In genomic region chr5:55636711-55637110, GRCh38 we compare ENCODE assay signal across 9 cellular contexts.
DNase-seq lines count a peak whose midpoint lies in the region; ATAC-seq, FAIRE-seq and TF ChIP-seq lines count a peak whose summit lies in the region.
"Had no signal": no experiment of that assay in that cellular context is flagged by ENCODE, and none has a peak within 500 bp of the region (broad histone marks: within the 10 kb centered on the region; RNA-seq: fewer than 3 reads in every experiment).

No MANE protein-coding gene starts in this region.

- H3K27ac ChIP-seq in mammary epithelial cell (ENCODE audit: insufficient read depth, low read depth, low read length) (no peak overlapping the region), aorta (ENCODE audit: low read depth in 1 of 2, low read length in 2 of 2) (no peak overlapping the region)

- WGBS in mammary epithelial cell (ENCODE audit: low coverage, missing lambda C conversion rate) = 72% methylated on average over 3 of the region's 3 CpGs
- 16 to 21% methylated on average over 3 of the region's 3 CpGs for WGBS in aorta, 2 donors

- dilution Hi-C loops in mammary epithelial cell (cut with HindIII; ENCODE audit: low sequenced_read_pairs) = no loop called here

- FAIRE-seq in frontal cortex (lab: Jason Lieb, UNC) = no peak

- no peaks in the 10 kb centered on the region for H4K20me1 ChIP-seq in mammary epithelial cell (ENCODE audit: insufficient read depth, low read length)

- in situ Hi-C loops in mammary epithelial cell (cut with MboI; ENCODE audit: low sequenced_read_pairs in 2 of 2) (no loop called here), GM13977 (cut with MboI; ENCODE audit: low pct_unique_long_range_greater_than_20kb, low sequenced_read_pairs, unreplicated experiment) (no loop called here)

- CTCF ChIA-PET in MCF 10A (lab: Yijun Ruan, JAX) = interaction anchor here (1.0 to 1.5 kb wide), 2 partner anchors 198 to 230 kb away, joined by 3 to 5 read pairs; no protein-coding TSS in a partner anchor
- CTCF ChIA-PET in mammary epithelial cell (lab: Charles Lee; ENCODE audit: low non-redundant PET) = no interaction called here

- H3K9ac ChIP-seq in mammary epithelial cell (ENCODE audit: insufficient read depth, low read length) = no peak overlapping the region

- H3K4me1 Mint-ChIP-seq in MCF 10A (ENCODE audit: insufficient read depth, unreplicated experiment) (peaks cover 24% of the 10 kb centered on the region), mesothelial cell of epicardium (peaks cover 29% of the 10 kb centered on the region)

- no peak overlapping the region for H3K4me3 Mint-ChIP-seq in MCF 10A (ENCODE audit: unreplicated experiment)
- H3K4me3 Mint-ChIP-seq in mesothelial cell of epicardium = no peak overlapping the region
- H3K4me3 Mint-ChIP-seq: naive thymus-derived CD8-positive, alpha-beta T cell had no signal

- H3K4me2 ChIP-seq in mammary epithelial cell (ENCODE audit: insufficient read depth, low read depth, low read length) = no peak overlapping the region

- intact Hi-C loops in MCF 10A (cut with micrococcal nuclease) = no loop called here
- intact Hi-C loops in mammary epithelial cell (cut with micrococcal nuclease) = no loop called here
- intact Hi-C loops in aorta (cut with DNase I) = no loop called here

- BruUV-seq in MCF 10A (replicated peaks; lab: Mats Ljungman, UMichigan) = no TSS peak
- no TSS peak for BruUV-seq in mammary epithelial cell (replicated peaks; lab: Mats Ljungman, UMichigan)

- H3K79me2 ChIP-seq in mammary epithelial cell (ENCODE audit: insufficient read depth, low read length) = no peaks in the 10 kb centered on the region

- H3K4me1 ChIP-seq in mammary epithelial cell (ENCODE audit: insufficient read depth, low read length) = peaks cover 11% of the 10 kb centered on the region
- peaks cover 2 to 4% of the 10 kb centered on the region in 2 donors for H3K4me1 ChIP-seq in aorta (ENCODE audit: control insufficient read depth in 1 of 2, insufficient read depth in 2 of 2, low read length in 2 of 2)

- no peaks in the 10 kb centered on the region for H3K27me3 Mint-ChIP-seq in MCF 10A (ENCODE audit: insufficient read depth, unreplicated experiment)
- H3K27me3 Mint-ChIP-seq in mesothelial cell of epicardium (ENCODE audit: low read depth) = no peaks in the 10 kb centered on the region
- H3K27me3 Mint-ChIP-seq: naive thymus-derived CD8-positive, alpha-beta T cell had no signal

- no peak overlapping the region for H2AFZ ChIP-seq in mammary epithelial cell (ENCODE audit: low read depth, low read length)

- H3K4me3 ChIP-seq in mammary epithelial cell (replicated peaks in 1 of 3; ENCODE audit: insufficient read depth in 1 of 3, low read depth in 2 of 3, low read length in 3 of 3) (no peak overlapping the region), epithelial cell of proximal tubule (ENCODE audit: low read depth, low read length) (no peak overlapping the region), aorta (ENCODE audit: low read length in 2 of 2) (no peak overlapping the region)

- POLR2A ChIA-PET in MCF 10A (lab: Yijun Ruan, JAX) = interaction anchor here (0.6 to 1.8 kb wide), 6 partner anchors 10 to 461 kb away, joined by 3 to 5 read pairs (median 3); no protein-coding TSS in a partner anchor

- H3K36me3 Mint-ChIP-seq in MCF 10A (ENCODE audit: insufficient read depth, unreplicated experiment) (peaks cover 32% of the 10 kb centered on the region), mesothelial cell of epicardium (peaks cover 15% of the 10 kb centered on the region)

- peak; percentile 40 for ATAC-seq in aorta (ENCODE audit: low FRiP score)
- ATAC-seq: naive thymus-derived CD8-positive, alpha-beta T cell had no signal

- peak overlapping the region; percentile 54 for H3K27ac Mint-ChIP-seq in MCF 10A (ENCODE audit: low read depth, unreplicated experiment)
- peak overlapping the region; percentile 23 for H3K27ac Mint-ChIP-seq in mesothelial cell of epicardium
- H3K27ac Mint-ChIP-seq: naive thymus-derived CD8-positive, alpha-beta T cell had no signal

- no peaks in the 10 kb centered on the region for H3K36me3 ChIP-seq in mammary epithelial cell (ENCODE audit: insufficient read depth, low read length)
- no peaks in the 10 kb centered on the region for H3K36me3 ChIP-seq in aorta (ENCODE audit: control insufficient read depth in 1 of 2, insufficient read depth in 2 of 2, low read length in 1 of 2)

- DNase-seq in MCF 10A (ENCODE audit: unreplicated experiment) (peak; percentile 31), mammary epithelial cell (no peak), epithelial cell of proximal tubule (ENCODE audit: low read depth) (peak; percentile 56), mesothelial cell of epicardium (ENCODE audit: low spot score in 2 of 2, unreplicated experiment in 2 of 2) (no peak), aorta (no peak), NCI-H774 (lab: John Stamatoyannopoulos, UW) (no peak), frontal cortex (ENCODE audit: low spot score in 2 of 2) (no peak), GM13977 (ENCODE audit: low spot score) (no peak)
- DNase-seq: naive thymus-derived CD8-positive, alpha-beta T cell had no signal

- H3K9me3 ChIP-seq in mammary epithelial cell (replicated peaks; ENCODE audit: insufficient read depth, low read length) (no peaks in the 10 kb centered on the region), aorta (ENCODE audit: control insufficient read depth, low read length) (no peaks in the 10 kb centered on the region)

- H3K9me3 Mint-ChIP-seq in MCF 10A (ENCODE audit: unreplicated experiment) (no peaks in the 10 kb centered on the region), mesothelial cell of epicardium (no peaks in the 10 kb centered on the region)
- H3K9me3 Mint-ChIP-seq: naive thymus-derived CD8-positive, alpha-beta T cell had no signal

- no peak for TF ChIP-seq CTCF in MCF 10A (IDR thresholded peaks at IDR 0.05; ENCODE audit: unreplicated experiment)
- TF ChIP-seq CTCF in mammary epithelial cell (conservative IDR thresholded peaks at IDR 0.05 in 1 of 2, IDR thresholded peaks at IDR 0.05 in 1 of 2; ENCODE audit: extremely low read depth in 1 of 2, insufficient read depth in 1 of 2, low read depth in 1 of 2, low read length in 2 of 2) = no peak
- TF ChIP-seq CTCF in epithelial cell of proximal tubule (conservative IDR thresholded peaks at IDR 0.05; ENCODE audit: low read depth, low read length) = no peak
- no peak for TF ChIP-seq CTCF in mesothelial cell of epicardium (IDR thresholded peaks at IDR 0.05; ENCODE audit: unreplicated experiment)
- no peak for TF ChIP-seq CTCF in GM13977 (IDR thresholded peaks at IDR 0.05; ENCODE audit: extremely low read depth, insufficient read depth, missing control alignments)

- H3K27me3 ChIP-seq in mammary epithelial cell (ENCODE audit: insufficient read depth, low read length) = no peaks in the 10 kb centered on the region
- H3K27me3 ChIP-seq in aorta (ENCODE audit: control insufficient read depth in 1 of 2, insufficient read depth in 2 of 2, low read length in 1 of 2) = no peaks in the 10 kb centered on the region

Comparison
In these comparisons a context has a peak if more than half of its experiments do, and no peak if none do; other contexts are left out.
1. DNase-seq: peak in MCF 10A (single experiment) and epithelial cell of proximal tubule (single experiment); none in mammary epithelial cell (single experiment), mesothelial cell of epicardium (0 of 2), aorta (0 of 2), NCI-H774 (single experiment), frontal cortex (0 of 2) and GM13977 (single experiment).